In the genomic region with DNA sequence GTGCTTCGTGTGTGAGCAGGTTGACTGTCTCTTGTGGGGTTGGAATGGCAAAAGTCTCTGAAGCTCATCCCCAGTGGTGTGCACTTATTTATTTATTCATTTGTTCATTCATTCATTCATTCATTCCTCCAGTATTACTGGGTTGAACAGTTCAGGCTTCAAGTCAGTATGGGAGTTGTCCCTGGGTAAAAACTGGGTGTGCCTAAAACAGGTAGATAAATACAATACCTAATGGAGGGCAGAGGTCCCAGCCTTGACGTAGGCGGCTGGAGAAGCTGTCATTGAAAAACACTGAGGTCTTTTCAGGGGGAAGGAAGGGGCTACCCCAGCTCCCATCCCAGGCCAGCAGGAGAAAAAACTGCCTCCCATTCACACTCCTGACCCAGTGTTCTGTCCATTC, we compare ENCODE assay signal across 39 cellular contexts. TPM values are rescaled to one million over a fixed set of nuclear protein-coding genes. Genes with fewer than 3 reads are reported as not detected.
"Had no signal": no experiment of that assay in that cellular context is flagged by ENCODE, and none has a peak within 500 bp of the region (broad histone marks: within the 10 kb centered on the region; RNA-seq: fewer than 3 reads in every experiment).

No MANE protein-coding gene starts in this region.

- H3K4me3 ChIP-seq: adrenal gland, body of pancreas, breast epithelium had no signal

- H3K9me3 ChIP-seq: body of pancreas had no signal

- H3K27ac Mint-ChIP-seq: activated B cell treated with CpG ODN at 0.5 μM for 24 hours; activated CD4-positive, alpha-beta memory T cell treated with anti-CD3 and anti-CD28 coated beads for 36 hours; activated CD4-positive, alpha-beta T cell treated with anti-CD3 and anti-CD28 coated beads, Interleukin-2, amount 10 ng/mL, durations not matched to agents 24 days and 14 days; activated CD8-positive, alpha-beta T cell treated with anti-CD3 and anti-CD28 coated beads for 36 hours; activated naive CD4-positive, alpha-beta T cell treated with anti-CD3 and anti-CD28 coated beads for 36 hours; activated naive CD4-positive, alpha-beta T cell treated with anti-CD3 and anti-CD28 coated beads, Interleukin-2, amount 50 U/mL, for 72 hours; activated naive CD8-positive, alpha-beta T cell treated with anti-CD3 and anti-CD28 coated beads for 36 hours; activated T-helper 1 cell treated with anti-CD3 and anti-CD28 coated beads, Interleukin-12 subunit alpha, Interleukin-12 subunit beta, Interleukin-2, Interleukin-4 antibody, amounts not matched to agents 30 ng/mL and 10 ng/mL and 1 ng/mL, durations not matched to agents 14 hours and 24 hours and 36 hours; activated T-helper 17 cell treated with anti-CD3 and anti-CD28 coated beads, Interleukin-2, amount 50 U/mL, for 72 hours; T-helper 1 cell treated with Interleukin-12 subunit alpha and Interleukin-12 subunit beta and Interleukin-4 antibody, amounts not matched to agents 30 μg/mL and 1 μg/mL, for 36 hours; T-helper 2 cell treated with Interferon-gamma antibody and Interleukin-4, amounts not matched to agents 5 μg/mL and 100 μg/mL, for 36 hours had no signal

- H3K27ac ChIP-seq: adrenal gland, body of pancreas, brain microvascular endothelial cell, breast epithelium, VCaP had no signal

- H3K27me3 Mint-ChIP-seq: activated B cell treated with CpG ODN at 0.5 μM for 24 hours; activated CD4-positive, alpha-beta memory T cell treated with anti-CD3 and anti-CD28 coated beads for 36 hours; activated CD4-positive, alpha-beta T cell treated with anti-CD3 and anti-CD28 coated beads, Interleukin-2, amount 10 ng/mL, durations not matched to agents 24 days and 14 days; activated CD8-positive, alpha-beta T cell treated with anti-CD3 and anti-CD28 coated beads for 36 hours; activated naive CD8-positive, alpha-beta T cell treated with anti-CD3 and anti-CD28 coated beads for 36 hours; activated T-helper 17 cell treated with anti-CD3 and anti-CD28 coated beads, Interleukin-2, amount 50 U/mL, for 72 hours had no signal

- H3K4me1 ChIP-seq: adrenal gland, body of pancreas, breast epithelium had no signal

- DNase-seq: activated B cell treated with CpG ODN at 0.5 μM for 24 hours; activated CD4-positive, alpha-beta memory T cell treated with anti-CD3 and anti-CD28 coated beads for 36 hours; activated CD4-positive, alpha-beta T cell treated with anti-CD3 and anti-CD28 coated beads for 4 hours; activated CD4-positive, alpha-beta T cell treated with anti-CD3 and anti-CD28 coated beads, Interleukin-2, amount 10 ng/mL, durations not matched to agents 24 days and 14 days; activated CD4-positive, alpha-beta T cell treated with anti-CD3 and anti-CD28 coated beads, Interleukin-2, amount 50 U/mL, for 1 hour; activated CD4-positive, alpha-beta T cell treated with anti-CD3 and anti-CD28 coated beads, Interleukin-2, amount 50 U/mL, for 4 hours; activated CD4-positive, CD25-positive, alpha-beta regulatory T cell treated with anti-CD3 and anti-CD28 coated beads, Interleukin-2, amount 50 U/mL, for 72 hours; activated CD8-positive, alpha-beta memory T cell treated with anti-CD3 and anti-CD28 coated beads, Interleukin-2, amount 50 U/mL, for 4 hours; activated CD8-positive, alpha-beta T cell treated with anti-CD3 and anti-CD28 coated beads for 36 hours; activated effector memory CD4-positive, alpha-beta T cell treated with anti-CD3 and anti-CD28 coated beads, Interleukin-2, amount 50 U/mL, for 16 hours; activated gamma-delta T cell treated with Interleukin-2 at 50 U/mL for 16 hours; activated naive CD4-positive, alpha-beta T cell; activated naive CD4-positive, alpha-beta T cell treated with anti-CD3 and anti-CD28 coated beads for 36 hours; activated naive CD4-positive, alpha-beta T cell treated with anti-CD3 and anti-CD28 coated beads, Interleukin-2, amount 50 U/mL, for 16 hours; activated naive CD8-positive, alpha-beta T cell treated with anti-CD3 and anti-CD28 coated beads for 36 hours; activated T-cell treated with anti-CD3 and anti-CD28 coated beads for 4 hours; activated T-cell treated with anti-CD3 and anti-CD28 coated beads, Interleukin-2, amount 50 U/mL, for 1 hour; activated T-cell treated with anti-CD3 and anti-CD28 coated beads, Interleukin-2, amount 50 U/mL, for 4 hours; activated T-cell treated with anti-CD3 and anti-CD28 coated beads, Interleukin-2, amount 50 U/mL, for 72 hours; adrenal gland; amniotic stem cell; aorta; body of pancreas; brain microvascular endothelial cell; central memory CD4-positive, alpha-beta T cell; cerebellar nuclear complex; T-helper 1 cell; T-helper 2 cell; T-helper 9 cell had no signal

- FAIRE-seq: astrocyte, TTC549 had no signal

- ATAC-seq: activated CD8-positive, alpha-beta T cell treated with anti-CD3 and anti-CD28 coated beads for 36 hours; activated naive CD4-positive, alpha-beta T cell treated with anti-CD3 and anti-CD28 coated beads, Interleukin-2, amount 50 U/mL, for 72 hours; activated T-cell treated with anti-CD3 and anti-CD28 coated beads, Interleukin-2, amount 50 U/mL, for 4 hours; activated T-cell treated with anti-CD3 and anti-CD28 coated beads, Interleukin-2, amount 50 U/mL, for 72 hours; activated T-helper 17 cell treated with anti-CD3 and anti-CD28 coated beads, Interleukin-2, amount 50 U/mL, for 72 hours; body of pancreas had no signal

- H3K4me3 Mint-ChIP-seq: activated B cell treated with CpG ODN at 0.5 μM for 24 hours; activated CD4-positive, alpha-beta memory T cell treated with anti-CD3 and anti-CD28 coated beads for 36 hours; activated CD4-positive, alpha-beta T cell treated with anti-CD3 and anti-CD28 coated beads, Interleukin-2, amount 10 ng/mL, durations not matched to agents 24 days and 14 days; activated CD8-positive, alpha-beta T cell treated with anti-CD3 and anti-CD28 coated beads for 36 hours; activated naive CD4-positive, alpha-beta T cell treated with anti-CD3 and anti-CD28 coated beads for 36 hours; activated naive CD8-positive, alpha-beta T cell treated with anti-CD3 and anti-CD28 coated beads for 36 hours; activated T-cell treated with anti-CD3 and anti-CD28 coated beads, Interleukin-2, amount 50 U/mL, for 4 hours; activated T-cell treated with anti-CD3 and anti-CD28 coated beads, Interleukin-2, amount 50 U/mL, for 72 hours; activated T-helper 1 cell treated with anti-CD3 and anti-CD28 coated beads, Interleukin-12 subunit alpha, Interleukin-12 subunit beta, Interleukin-2, Interleukin-4 antibody, amounts not matched to agents 30 ng/mL and 10 ng/mL and 1 ng/mL, durations not matched to agents 14 hours and 24 hours and 36 hours; activated T-helper 17 cell treated with anti-CD3 and anti-CD28 coated beads, Interleukin-2, amount 50 U/mL, for 72 hours; T-helper 2 cell treated with Interferon-gamma antibody and Interleukin-4, amounts not matched to agents 5 μg/mL and 100 μg/mL, for 36 hours had no signal

- H3K36me3 ChIP-seq: adrenal gland, breast epithelium had no signal

- H3K27me3 ChIP-seq: adrenal gland, body of pancreas, brain microvascular endothelial cell, breast epithelium had no signal

RNA-seq across cellular contexts. Expression of a gene that starts 26.9 kb away (rescaled TPM):
- total RNA-seq: activated B cell treated with CpG ODN at 0.5 μM for 24 hours; activated CD4-positive, alpha-beta memory T cell treated with anti-CD3 and anti-CD28 coated beads for 36 hours; activated CD4-positive, alpha-beta T cell treated with anti-CD3 and anti-CD28 coated beads, Interleukin-2, amount 10 ng/mL, durations not matched to agents 24 days and 14 days; activated CD8-positive, alpha-beta memory T cell treated with anti-CD3 and anti-CD28 coated beads for 36 hours; activated CD8-positive, alpha-beta T cell treated with anti-CD3 and anti-CD28 coated beads for 36 hours; activated naive CD4-positive, alpha-beta T cell treated with anti-CD3 and anti-CD28 coated beads for 36 hours; activated naive CD4-positive, alpha-beta T cell treated with anti-CD3 and anti-CD28 coated beads, Interleukin-2, amount 50 U/mL, for 72 hours; activated naive CD8-positive, alpha-beta T cell treated with anti-CD3 and anti-CD28 coated beads for 36 hours; activated T-cell treated with anti-CD3 and anti-CD28 coated beads, Interleukin-2, amount 50 U/mL, for 4 hours; activated T-cell treated with anti-CD3 and anti-CD28 coated beads, Interleukin-2, amount 50 U/mL, for 72 hours; activated T-helper 1 cell treated with anti-CD3 and anti-CD28 coated beads, Interleukin-12 subunit alpha, Interleukin-12 subunit beta, Interleukin-2, Interleukin-4 antibody, amounts not matched to agents 30 ng/mL and 10 ng/mL and 1 ng/mL, durations not matched to agents 14 hours and 24 hours and 36 hours; activated T-helper 17 cell treated with anti-CD3 and anti-CD28 coated beads, Interleukin-2, amount 50 U/mL, for 72 hours; aorta; astrocyte; body of pancreas; breast epithelium had no signal
